ENCODE assay signal across 12 cellular contexts in genomic region chr10:17144757-17145156, GRCh38. TPM values are rescaled to one million over a fixed set of nuclear protein-coding genes. Genes with fewer than 3 reads are reported as not detected.
DNase-seq lines count a peak whose midpoint lies in the region; ATAC-seq and TF ChIP-seq lines count a peak whose summit lies in the region.
"Had no signal": no experiment of that assay in that cellular context is flagged by ENCODE, and none has a peak within 500 bp of the region (broad histone marks: within the 10 kb centered on the region; RNA-seq: fewer than 3 reads in every experiment).

No MANE protein-coding gene starts in this region.

- H3K4me1 Mint-ChIP-seq in activated T-helper 17 cell treated with anti-CD3 and anti-CD28 coated beads, Interleukin-2, amount 50 U/mL, for 72 hours, result peaks cover 10% of the 10 kb centered on the region
- H3K4me1 Mint-ChIP-seq: naive B cell had no signal

- no peak overlapping the region for H3K4me2 ChIP-seq in osteoblast (ENCODE audit: insufficient read depth, low read length)

- no peaks in the 10 kb centered on the region for H3K79me2 ChIP-seq in osteoblast (ENCODE audit: insufficient read depth, low read length)

- H3K4me3 ChIP-seq in osteoblast (ENCODE audit: insufficient read depth, low read length), result no peak overlapping the region
- H3K4me3 ChIP-seq: SJSA1 had no signal

- peaks cover 3% of the 10 kb centered on the region for H3K9me3 Mint-ChIP-seq in activated T-helper 17 cell treated with anti-CD3 and anti-CD28 coated beads, Interleukin-2, amount 50 U/mL, for 72 hours

- no peaks in the 10 kb centered on the region for H3K4me1 ChIP-seq in osteoblast (ENCODE audit: insufficient read depth, low read length)
- H3K4me1 ChIP-seq: SJSA1 had no signal

- H3K27me3 ChIP-seq in osteoblast (ENCODE audit: insufficient read depth, low read length), result no peaks in the 10 kb centered on the region
- H3K27me3 ChIP-seq: SJSA1 had no signal

- H3K27me3 Mint-ChIP-seq in activated T-helper 17 cell treated with anti-CD3 and anti-CD28 coated beads, Interleukin-2, amount 50 U/mL, for 72 hours, result no peaks in the 10 kb centered on the region
- H3K27me3 Mint-ChIP-seq: naive B cell had no signal

- H4K20me1 ChIP-seq in osteoblast (ENCODE audit: insufficient read depth, low read length), result no peaks in the 10 kb centered on the region

- no peak for TF ChIP-seq CTCF in osteoblast (IDR thresholded peaks at IDR 0.05; ENCODE audit: extremely low read depth, low read depth, low read length)

- H3K36me3 Mint-ChIP-seq in activated T-helper 17 cell treated with anti-CD3 and anti-CD28 coated beads, Interleukin-2, amount 50 U/mL, for 72 hours (ENCODE audit: low read depth), result no peaks in the 10 kb centered on the region

- no peak overlapping the region for H3K27ac ChIP-seq in osteoblast (ENCODE audit: low read depth, low read length)
- H3K27ac ChIP-seq: SJSA1 had no signal

- no peak overlapping the region for H3K4me3 Mint-ChIP-seq in activated T-helper 17 cell treated with anti-CD3 and anti-CD28 coated beads, Interleukin-2, amount 50 U/mL, for 72 hours
- H3K4me3 Mint-ChIP-seq: naive B cell had no signal

- no peaks in the 10 kb centered on the region for H3K9me3 ChIP-seq in osteoblast (ENCODE audit: low read depth, low read length)

- ATAC-seq in GM18511 (IDR thresholded peaks at IDR 0.05; ENCODE audit: unreplicated experiment), result peak; percentile 66
- peak; percentile 80 for ATAC-seq in HG03432 (IDR thresholded peaks at IDR 0.05; ENCODE audit: unreplicated experiment)
- ATAC-seq in activated T-helper 17 cell treated with anti-CD3 and anti-CD28 coated beads, Interleukin-2, amount 50 U/mL, for 72 hours (replicated peaks), result peak; percentile 96
- ATAC-seq in GM19467 (IDR thresholded peaks at IDR 0.05; ENCODE audit: unreplicated experiment), result no peak

- no peaks in the 10 kb centered on the region for H3K36me3 ChIP-seq in osteoblast (ENCODE audit: insufficient read depth, low read length)
- H3K36me3 ChIP-seq: SJSA1 had no signal

- peak overlapping the region; percentile 80 for H3K27ac Mint-ChIP-seq in activated T-helper 17 cell treated with anti-CD3 and anti-CD28 coated beads, Interleukin-2, amount 50 U/mL, for 72 hours
- H3K27ac Mint-ChIP-seq: naive B cell had no signal

- H2AFZ ChIP-seq in osteoblast (ENCODE audit: low read length), result no peak overlapping the region

- peak; percentile 73 for DNase-seq in stimulated activated CD4-positive, alpha-beta T cell treated with anti-CD3 and anti-CD28 coated beads, Interleukin-15, amount 100 ng/mL, for 24 hours
- no peak for DNase-seq in osteoblast (ENCODE audit: insufficient read length, low spot score, missing footprints)
- DNase-seq in NCI-H1105 treated with DMSO at 0.1 percent for 48 hours (lab: John Stamatoyannopoulos, UW), result no peak
- DNase-seq in NK-92 (lab: John Stamatoyannopoulos, UW; ENCODE audit: unreplicated experiment), result no peak
- DNase-seq: Calu3, naive B cell, NCI-H1694 treated with DMSO at 0.1 percent for 48 hours had no signal

RNA-seq across cellular contexts. Expression of gene CUBN, which starts 15.1 kb away (rescaled TPM):
- under 1 TPM; 0.41 to 0.45 TPM for total RNA-seq in activated T-helper 17 cell treated with anti-CD3 and anti-CD28 coated beads, Interleukin-2, amount 50 U/mL, for 72 hours
- total RNA-seq in osteoblast, result 0.88 and 1.1 TPM in 2 replicates

RNA-seq across cellular contexts. Expression of gene TRDMT1, which starts 56.7 kb away (rescaled TPM):
- total RNA-seq in activated T-helper 17 cell treated with anti-CD3 and anti-CD28 coated beads, Interleukin-2, amount 50 U/mL, for 72 hours, result 1 to 10 TPM; 3.3 to 6.7 TPM
- total RNA-seq in osteoblast, result 7.1 and 7.6 TPM in 2 replicates
